Comparison of ENCODE assay signal across 1 cellular context in genomic region chr6:87703039-87703438, GRCh38.
TF ChIP-seq lines count a peak whose summit lies in the region.

No MANE protein-coding gene starts in this region.

TF ChIP-seq in HepG2, 621 proteins besides CTCF, POLR2A, EP300 and RAD21:
- TF ChIP-seq PHF21A (CRISPR knock-in tag; IDR thresholded peaks at IDR 0.05), result 0 out of 2 replicates have a peak, but pooled peaks have one; percentile 36
- TF ChIP-seq ZNF687 (CRISPR knock-in tag; IDR thresholded peaks at IDR 0.05), result 0 out of 2 replicates have a peak, but pooled peaks have one; percentile 25
- TF ChIP-seq FOSL2 (CRISPR knock-in tag; IDR thresholded peaks at IDR 0.05), result peak; percentile 40; the same call in 1 of the 2 replicates
- TF ChIP-seq ADNP (CRISPR knock-in tag; IDR thresholded peaks at IDR 0.05), result 0 out of 2 replicates have a peak, but pooled peaks have one; percentile 30
- peak; percentile 61; the same call in 1 of the 2 replicates for TF ChIP-seq ZMYM3 (CRISPR knock-in tag; IDR thresholded peaks at IDR 0.05)
- 0 out of 2 replicates have a peak, but pooled peaks have one; percentile 40 for TF ChIP-seq RORA (CRISPR knock-in tag; IDR thresholded peaks at IDR 0.05)
- peak; percentile 35; the same call in 1 of the 2 replicates for TF ChIP-seq ZFP36L1 (CRISPR knock-in tag; IDR thresholded peaks at IDR 0.05)
- TF ChIP-seq PRDM10 (CRISPR knock-in tag; IDR thresholded peaks at IDR 0.05; ENCODE audit: low read depth), result peak; percentile 85
- peak; percentile 69; the same call in 1 of the 2 replicates for TF ChIP-seq ZNF460 (CRISPR knock-in tag; IDR thresholded peaks at IDR 0.05; ENCODE audit: borderline replicate concordance)
- TF ChIP-seq ZBTB38 (CRISPR knock-in tag; IDR thresholded peaks at IDR 0.05), result peak; percentile 42; the same call in 1 of the 2 replicates
